1 cellular context compared by ENCODE assay signal in genomic region chr15:43105778-43106485, GRCh38.
TF ChIP-seq lines count a peak whose summit lies in the region.

TSS of gene UBR1 (minus strand) at chr15:43106038. CDS start at chr15:43106022, 16 bp downstream.

TF ChIP-seq in HepG2, 621 proteins besides CTCF, POLR2A, EP300 and RAD21 (continued from another document and continues in another):
- TF ChIP-seq HNF1A (IDR thresholded peaks at IDR 0.05; ENCODE audit: low read depth) (no peak), HNF1A (CRISPR knock-in tag; IDR thresholded peaks at IDR 0.05; ENCODE audit: borderline replicate concordance) (no peak), MTF2 (CRISPR knock-in tag; IDR thresholded peaks at IDR 0.05; ENCODE audit: borderline replicate concordance) (no peak), SRSF9 (IDR thresholded peaks at IDR 0.05; ENCODE audit: borderline replicate concordance, insufficient read depth, low read depth, low read length, poor library complexity, severe bottlenecking) (no peak), NFAT5 (CRISPR knock-in tag; IDR thresholded peaks at IDR 0.05) (no peak), NR0B2 (CRISPR knock-in tag; IDR thresholded peaks at IDR 0.05) (peak; percentile 15; the same call in 1 of the 2 replicates), ZNF749 (CRISPR knock-in tag; IDR thresholded peaks at IDR 0.05; ENCODE audit: borderline replicate concordance) (no peak), ZNF558 (CRISPR knock-in tag; IDR thresholded peaks at IDR 0.05; ENCODE audit: borderline replicate concordance) (no peak), HIC2 (CRISPR knock-in tag; IDR thresholded peaks at IDR 0.05; ENCODE audit: low read depth) (no peak), ZMAT5 (CRISPR knock-in tag; IDR thresholded peaks at IDR 0.05; ENCODE audit: borderline replicate concordance, low read depth) (no peak), ZNF225 (CRISPR knock-in tag; IDR thresholded peaks at IDR 0.05) (no peak), HNRNPLL (IDR thresholded peaks at IDR 0.05; ENCODE audit: low read depth, low read length, poor library complexity, severe bottlenecking) (no peak), ATAD3A (CRISPR knock-in tag; IDR thresholded peaks at IDR 0.05) (no peak), MIXL1 (CRISPR knock-in tag; IDR thresholded peaks at IDR 0.05) (0 out of 2 replicates have a peak, but pooled peaks have one; percentile 31), TBX2 (CRISPR knock-in tag; IDR thresholded peaks at IDR 0.05; ENCODE audit: borderline replicate concordance) (no peak; the same call in 1 of the 2 replicates), ZBTB3 (CRISPR knock-in tag; IDR thresholded peaks at IDR 0.05; ENCODE audit: borderline replicate concordance, low read depth) (no peak), ZNF430 (CRISPR knock-in tag; IDR thresholded peaks at IDR 0.05) (0 out of 2 replicates have a peak, but pooled peaks have one; percentile 39), ZNF552 (CRISPR knock-in tag; IDR thresholded peaks at IDR 0.05; ENCODE audit: borderline replicate concordance) (no peak), ZNF251 (CRISPR knock-in tag; IDR thresholded peaks at IDR 0.05) (no peak), ZFP36 (IDR thresholded peaks at IDR 0.05; ENCODE audit: borderline replicate concordance, low read depth, low read length, partially characterized antibody) (no peak), IRX3 (CRISPR knock-in tag; IDR thresholded peaks at IDR 0.05; ENCODE audit: borderline replicate concordance, low read depth) (no peak), SCMH1 (CRISPR knock-in tag; IDR thresholded peaks at IDR 0.05; ENCODE audit: borderline replicate concordance) (no peak), HNRNPH1 (optimal IDR thresholded peaks at IDR 0.05; ENCODE audit: low read depth, low read length) (no peak), ZNF142 (CRISPR knock-in tag; IDR thresholded peaks at IDR 0.05) (no peak), ZNF572 (CRISPR knock-in tag; IDR thresholded peaks at IDR 0.05) (no peak), FOXA1 (IDR thresholded peaks at IDR 0.05) (no peak), FOXA1 (CRISPR knock-in tag; IDR thresholded peaks at IDR 0.05) (no peak), EZH2 (conservative IDR thresholded peaks at IDR 0.05; ENCODE audit: low read depth, low read length) (no peak), ZBTB1 (CRISPR knock-in tag; IDR thresholded peaks at IDR 0.05; ENCODE audit: borderline replicate concordance) (no peak), DR1 (CRISPR knock-in tag; IDR thresholded peaks at IDR 0.05) (no peak), MAZ (IDR thresholded peaks at IDR 0.05; ENCODE audit: borderline replicate concordance, low read depth, low read length) (peak; percentile 47; the same call in 1 of the 2 replicates), MAZ (CRISPR knock-in tag; IDR thresholded peaks at IDR 0.05; ENCODE audit: low read depth) (peak; percentile 77; the same call in 1 of the 2 replicates), PBX2 (CRISPR knock-in tag; IDR thresholded peaks at IDR 0.05) (no peak), CC2D1A (CRISPR knock-in tag; IDR thresholded peaks at IDR 0.05) (no peak), GPN1 (CRISPR knock-in tag; IDR thresholded peaks at IDR 0.05; ENCODE audit: borderline replicate concordance) (no peak)
